In genomic region chr18:51151568-51152511, GRCh38 we compare ENCODE assay signal across 1 cellular context.
TF ChIP-seq lines count a peak whose summit lies in the region.

No MANE protein-coding gene starts in this region.

TF ChIP-seq in H1, 55 proteins besides CTCF, POLR2A, EP300 and RAD21 (continued from another document):
- no peak for TF ChIP-seq CHD7 (IDR thresholded peaks at IDR 0.05; ENCODE audit: insufficient replicate concordance, low read length)
- no peak for TF ChIP-seq BRCA1 (IDR thresholded peaks at IDR 0.05; ENCODE audit: low read depth, low read length)
- no peak for TF ChIP-seq TEAD4 (IDR thresholded peaks at IDR 0.05; ENCODE audit: low read depth, low read length)
- TF ChIP-seq FOSL1 (IDR thresholded peaks at IDR 0.05; ENCODE audit: insufficient read depth, low read depth, low read length) = no peak
- TF ChIP-seq SP4 (IDR thresholded peaks at IDR 0.05; ENCODE audit: low read length) = no peak
- no peak for TF ChIP-seq JUN (IDR thresholded peaks at IDR 0.05; ENCODE audit: low read depth, low read length)
- TF ChIP-seq SIRT6 (IDR thresholded peaks at IDR 0.05; ENCODE audit: low read length) = no peak
- no peak for TF ChIP-seq RFX5 (IDR thresholded peaks at IDR 0.05; ENCODE audit: borderline replicate concordance, low read depth, low read length)
- no peak for TF ChIP-seq HDAC2 (IDR thresholded peaks at IDR 0.05; ENCODE audit: borderline replicate concordance in 1 of 2, low read depth in 2 of 2, low read length in 2 of 2)
- no peak for TF ChIP-seq GTF2F1 (IDR thresholded peaks at IDR 0.05; ENCODE audit: borderline replicate concordance, low read depth, low read length)
